Comparison of ENCODE assay signal across 9 cellular contexts in the genomic region with DNA sequence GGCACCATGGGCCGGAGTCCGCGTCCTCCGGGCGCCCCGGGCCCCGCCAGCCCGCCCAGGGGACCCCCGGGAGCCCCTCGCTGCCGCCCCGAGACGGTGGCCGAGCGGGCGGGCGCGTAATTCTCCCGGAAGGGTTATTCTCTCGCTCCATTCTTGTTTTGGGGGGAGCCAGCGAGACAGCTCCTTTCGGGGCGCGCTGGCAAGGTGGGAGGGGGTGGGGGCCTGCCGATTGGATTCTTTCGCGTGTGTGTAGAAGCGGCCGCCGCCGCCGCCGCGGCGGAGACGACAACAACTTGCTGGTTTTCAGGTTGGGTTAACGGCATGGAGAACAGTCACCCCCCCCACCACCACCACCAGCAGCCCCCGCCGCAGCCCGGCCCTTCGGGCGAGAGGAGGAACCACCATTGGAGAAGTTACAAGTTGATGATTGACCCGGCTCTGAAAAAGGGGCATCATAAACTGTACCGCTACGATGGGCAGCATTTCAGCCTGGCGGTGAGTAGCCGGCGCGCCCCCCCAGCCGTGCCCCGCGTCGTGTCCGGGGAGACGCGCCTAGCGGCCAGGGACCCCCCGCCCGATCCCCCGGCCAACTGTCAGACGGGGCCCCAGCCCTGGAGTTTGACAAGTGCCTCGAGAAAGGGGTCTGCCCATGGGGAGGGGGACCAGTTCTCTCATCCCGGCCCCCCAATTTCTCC. TPM values are rescaled to one million over a fixed set of nuclear protein-coding genes. Genes with fewer than 3 reads are reported as not detected.
DNase-seq lines count a peak whose midpoint lies in the region; ATAC-seq, FAIRE-seq and TF ChIP-seq lines count a peak whose summit lies in the region.
"Had no signal": no experiment of that assay in that cellular context is flagged by ENCODE, and none has a peak within 500 bp of the region (broad histone marks: within the 10 kb centered on the region; RNA-seq: fewer than 3 reads in every experiment).

No MANE protein-coding gene starts in this region.

- H3K79me2 ChIP-seq in astrocyte (ENCODE audit: insufficient read depth, low read length) = peaks cover 74% of the 10 kb centered on the region

- H3K27ac Mint-ChIP-seq in astrocyte (ENCODE audit: unreplicated experiment) (peak overlapping the region; percentile 69), immature natural killer cell (peak overlapping the region; percentile 89 to 99 (median 97))

- no peaks in the 10 kb centered on the region for H3K9me3 ChIP-seq in RWPE2 (ENCODE audit: severe bottlenecking)
- H3K9me3 ChIP-seq in astrocyte (ENCODE audit: insufficient read depth, low read depth, low read length) = no peaks in the 10 kb centered on the region

- H3K27me3 Mint-ChIP-seq in astrocyte (ENCODE audit: low read depth, unreplicated experiment) (no peaks in the 10 kb centered on the region), immature natural killer cell (ENCODE audit: low read depth in 3 of 3) (peaks cover 12 to 29% (median 22%) of the 10 kb centered on the region in 3 donors)

- DNase-seq in SIG-M5 treated with dmso at 0.1 percent for 504 hours (lab: John Stamatoyannopoulos, UW; ENCODE audit: unreplicated experiment) = peak; percentile 54
- DNase-seq in SIG-M5 (lab: John Stamatoyannopoulos, UW) = no peak
- DNase-seq in RWPE2 (ENCODE audit: low spot score) = peak; percentile 60
- DNase-seq in astrocyte (ENCODE audit: low read depth) = no peak
- DNase-seq in immature natural killer cell = peak; percentile 62 to 71 (median 67)
- peak; percentile 52 for DNase-seq in stimulated activated CD4-positive, alpha-beta T cell treated with anti-CD3 and anti-CD28 coated beads, Interleukin-12 subunit alpha, Interleukin-12 subunit beta, amount 100 ng/mL, for 4 hours
- no peak for DNase-seq in foreskin melanocyte

- peak overlapping the region; percentile 91 for H3K4me2 ChIP-seq in astrocyte (ENCODE audit: low read length)

- H3K27ac ChIP-seq in RWPE2 (ENCODE audit: poor library complexity, severe bottlenecking) (peak overlapping the region; percentile 100), astrocyte (ENCODE audit: low read depth, low read length) (peak overlapping the region; percentile 99)

- H3K4me1 ChIP-seq in RWPE2 (ENCODE audit: insufficient read depth, poor library complexity, severe bottlenecking) = peaks cover 10% of the 10 kb centered on the region
- peaks cover 39% of the 10 kb centered on the region for H3K4me1 ChIP-seq in astrocyte (ENCODE audit: insufficient read depth, low read length)

- H3K36me3 Mint-ChIP-seq in astrocyte (ENCODE audit: low read depth, unreplicated experiment) (peaks cover 8% of the 10 kb centered on the region), immature natural killer cell (peaks cover 9 to 14% (median 9%) of the 10 kb centered on the region in 3 donors)

- no peak for FAIRE-seq in astrocyte (lab: Jason Lieb, UNC)
- FAIRE-seq: islet of Langerhans had no signal

- H2AFZ ChIP-seq in astrocyte (ENCODE audit: low read depth, low read length) = no peak overlapping the region

- H3K4me3 Mint-ChIP-seq in astrocyte (ENCODE audit: unreplicated experiment) (peak overlapping the region; percentile 95), immature natural killer cell (peak overlapping the region; percentile 94 to 99 (median 98))

- ATAC-seq in RWPE2 (ENCODE audit: low read depth) = no peak
- ATAC-seq in HG03139 (IDR thresholded peaks at IDR 0.05; ENCODE audit: unreplicated experiment) = no peak

- H4K20me1 ChIP-seq in astrocyte (ENCODE audit: insufficient read depth, low read length) = peaks cover 43% of the 10 kb centered on the region

- H3K27me3 ChIP-seq in RWPE2 (ENCODE audit: insufficient read depth, poor library complexity, severe bottlenecking) = no peaks in the 10 kb centered on the region
- no peaks in the 10 kb centered on the region for H3K27me3 ChIP-seq in astrocyte (ENCODE audit: insufficient read depth, low read length)

- H3K4me3 ChIP-seq in RWPE2 (ENCODE audit: severe bottlenecking) (peak overlapping the region; percentile 94), astrocyte (ENCODE audit: insufficient read depth, low read depth, low read length) (peak overlapping the region; percentile 68)

- H3K4me1 Mint-ChIP-seq in astrocyte (ENCODE audit: low read depth, unreplicated experiment) = peaks cover 6% of the 10 kb centered on the region
- peaks cover 49 to 51% of the 10 kb centered on the region in 2 donors for H3K4me1 Mint-ChIP-seq in immature natural killer cell

- no peaks in the 10 kb centered on the region for H3K9me3 Mint-ChIP-seq in astrocyte (ENCODE audit: unreplicated experiment)
- no peaks in the 10 kb centered on the region for H3K9me3 Mint-ChIP-seq in immature natural killer cell

- no peak for TF ChIP-seq CTCF in RWPE2 (IDR thresholded peaks at IDR 0.05; ENCODE audit: poor library complexity, severe bottlenecking)
- no peak for TF ChIP-seq CTCF in astrocyte (IDR thresholded peaks at IDR 0.05; ENCODE audit: insufficient read depth, low read depth, low read length)

- peak overlapping the region; percentile 100 for H3K9ac ChIP-seq in astrocyte (ENCODE audit: low read length)

- H3K36me3 ChIP-seq in RWPE2 (ENCODE audit: low read depth) = peaks cover 38% of the 10 kb centered on the region
- H3K36me3 ChIP-seq in astrocyte (ENCODE audit: insufficient read depth, low read length) = peaks cover 18% of the 10 kb centered on the region

RNA-seq across cellular contexts. Expression of a gene that starts 0.8 kb away (rescaled TPM):
- 20.9 and 24.0 TPM in 2 replicates for total RNA-seq in astrocyte
- 1 to 10 TPM in 1 of 3 donors, under 1 TPM in 1, not detected in 1; 0.56 to 2.3 TPM for polyA plus RNA-seq in immature natural killer cell

RNA-seq across cellular contexts. Expression of a gene that starts 11.1 kb away (rescaled TPM):
- total RNA-seq in astrocyte = 28.0 and 31.9 TPM in 2 replicates
- polyA plus RNA-seq in immature natural killer cell = 100 to 1,000 TPM in 2 of 3 donors, 10 to 100 TPM in 1; 97.6 to 183 (median 128) TPM

RNA-seq across cellular contexts. Expression of a gene that starts 54.1 kb away (rescaled TPM):
- not detected in 2 replicates for total RNA-seq in astrocyte
- not detected for polyA plus RNA-seq in immature natural killer cell

Comparison
In these comparisons a context has a peak if more than half of its experiments do, and no peak if none do; other contexts are left out.
1. DNase-seq: peak in SIG-M5 treated with dmso at 0.1 percent for 504 hours (single experiment), RWPE2 (single experiment), immature natural killer cell (3 of 3) and stimulated activated CD4-positive, alpha-beta T cell treated with anti-CD3 and anti-CD28 coated beads, Interleukin-12 subunit alpha, Interleukin-12 subunit beta, amount 100 ng/mL, for 4 hours (single experiment); none in SIG-M5 (single experiment), astrocyte (single experiment) and foreskin melanocyte (single experiment).